In the genomic region with DNA sequence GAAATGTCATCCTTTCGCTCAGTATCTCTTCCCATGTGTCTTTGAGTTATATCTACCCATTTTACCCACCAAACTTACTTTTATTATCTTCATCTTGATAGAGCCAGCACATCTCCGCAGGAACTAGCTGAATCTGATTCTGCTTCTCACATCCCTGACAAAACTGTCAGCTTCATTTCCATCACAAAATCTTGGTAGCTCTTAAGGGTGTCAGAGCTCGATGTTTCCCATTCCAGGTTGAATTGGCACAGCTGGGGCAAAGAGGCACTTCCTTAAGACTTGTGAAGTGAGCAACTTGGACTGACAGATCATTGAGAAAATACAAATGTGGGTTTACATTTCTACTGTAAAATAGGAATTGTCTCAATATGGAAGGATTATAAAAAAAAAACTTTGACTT, we compare ENCODE assay signal across 23 cellular contexts.
"Had no signal": no experiment of that assay in that cellular context is flagged by ENCODE, and none has a peak within 500 bp of the region (broad histone marks: within the 10 kb centered on the region; RNA-seq: fewer than 3 reads in every experiment).

No MANE protein-coding gene starts in this region.

- H3K27ac ChIP-seq: coronary artery, heart left ventricle, left ventricle myocardium inferior, spleen, testis, tibial nerve, upper lobe of right lung, vagina had no signal

- H3K4me1 Mint-ChIP-seq: naive B cell; stimulated activated memory B cell treated with anti-CD40 and anti-IgM and Interleukin-4, amounts not matched to agents 10 μg/mL and 1 μg/mL and 100 μg/mL, for 72 hours had no signal

- H3K36me3 Mint-ChIP-seq: naive B cell; stimulated activated memory B cell treated with anti-CD40 and anti-IgM and Interleukin-4, amounts not matched to agents 10 μg/mL and 1 μg/mL and 100 μg/mL, for 72 hours had no signal

- H3K27me3 ChIP-seq: heart left ventricle, spleen, testis, tibial nerve, upper lobe of right lung, vagina had no signal

- ATAC-seq: heart left ventricle; left cardiac atrium; sciatic nerve; stimulated activated memory B cell treated with anti-CD40 and anti-IgM and Interleukin-4, amounts not matched to agents 10 μg/mL and 1 μg/mL and 100 μg/mL, for 72 hours; upper lobe of right lung had no signal

- H3K36me3 ChIP-seq: heart left ventricle, left ventricle myocardium inferior, spleen, tibial nerve, upper lobe of right lung, vagina had no signal

- H3K9me3 ChIP-seq: heart left ventricle, left ventricle myocardium inferior, spleen, testis, tibial nerve, upper lobe of right lung, vagina had no signal

- H3K4me3 ChIP-seq: coronary artery, heart left ventricle, left ventricle myocardium inferior, lung, spleen, testis, tibial nerve, upper lobe of right lung, vagina had no signal

- H3K27me3 Mint-ChIP-seq: naive B cell; stimulated activated memory B cell treated with anti-CD40 and anti-IgM and Interleukin-4, amounts not matched to agents 10 μg/mL and 1 μg/mL and 100 μg/mL, for 72 hours; stimulated activated naive CD8-positive, alpha-beta T cell treated with anti-CD3 and anti-CD28 coated beads, Interleukin-15, Interleukin-2, amounts not matched to agents 100 ng/mL and 50 ng/mL, for 24 hours had no signal

- H3K4me1 ChIP-seq: heart left ventricle, left ventricle myocardium inferior, spleen, testis, tibial nerve, upper lobe of right lung, vagina had no signal

- H3K9me3 Mint-ChIP-seq: naive B cell; stimulated activated memory B cell treated with anti-CD40 and anti-IgM and Interleukin-4, amounts not matched to agents 10 μg/mL and 1 μg/mL and 100 μg/mL, for 72 hours; stimulated activated naive CD8-positive, alpha-beta T cell treated with anti-CD3 and anti-CD28 coated beads, Interleukin-15, Interleukin-2, amounts not matched to agents 100 ng/mL and 50 ng/mL, for 24 hours had no signal

- DNase-seq: effector CD4-positive, alpha-beta T cell; foreskin melanocyte; heart left ventricle; hippocampal formation; kidney; left cardiac atrium; left ventricle myocardium inferior; mesenchymal stem cell; naive B cell; posterior cingulate gyrus; spleen; stimulated activated CD4-positive, alpha-beta T cell treated with anti-CD3 and anti-CD28 coated beads, Interleukin-15, amount 100 ng/mL, for 24 hours; stimulated activated CD4-positive, alpha-beta T cell treated with anti-CD3 and anti-CD28 coated beads, Interleukin-1b, Interleukin-23, amount 100 ng/mL, for 48 hours; stimulated activated CD4-positive, alpha-beta T cell treated with anti-CD3 and anti-CD28 coated beads, Interleukin-4, amount 100 ng/mL, for 24 hours; testis; upper lobe of right lung had no signal

- H3K27ac Mint-ChIP-seq: naive B cell; stimulated activated memory B cell treated with anti-CD40 and anti-IgM and Interleukin-4, amounts not matched to agents 10 μg/mL and 1 μg/mL and 100 μg/mL, for 72 hours; stimulated activated naive CD8-positive, alpha-beta T cell treated with anti-CD3 and anti-CD28 coated beads, Interleukin-15, Interleukin-2, amounts not matched to agents 100 ng/mL and 50 ng/mL, for 24 hours had no signal

- H3K4me3 Mint-ChIP-seq: naive B cell; stimulated activated memory B cell treated with anti-CD40 and anti-IgM and Interleukin-4, amounts not matched to agents 10 μg/mL and 1 μg/mL and 100 μg/mL, for 72 hours; stimulated activated naive CD8-positive, alpha-beta T cell treated with anti-CD3 and anti-CD28 coated beads, Interleukin-15, Interleukin-2, amounts not matched to agents 100 ng/mL and 50 ng/mL, for 24 hours had no signal
